In the genomic region with DNA sequence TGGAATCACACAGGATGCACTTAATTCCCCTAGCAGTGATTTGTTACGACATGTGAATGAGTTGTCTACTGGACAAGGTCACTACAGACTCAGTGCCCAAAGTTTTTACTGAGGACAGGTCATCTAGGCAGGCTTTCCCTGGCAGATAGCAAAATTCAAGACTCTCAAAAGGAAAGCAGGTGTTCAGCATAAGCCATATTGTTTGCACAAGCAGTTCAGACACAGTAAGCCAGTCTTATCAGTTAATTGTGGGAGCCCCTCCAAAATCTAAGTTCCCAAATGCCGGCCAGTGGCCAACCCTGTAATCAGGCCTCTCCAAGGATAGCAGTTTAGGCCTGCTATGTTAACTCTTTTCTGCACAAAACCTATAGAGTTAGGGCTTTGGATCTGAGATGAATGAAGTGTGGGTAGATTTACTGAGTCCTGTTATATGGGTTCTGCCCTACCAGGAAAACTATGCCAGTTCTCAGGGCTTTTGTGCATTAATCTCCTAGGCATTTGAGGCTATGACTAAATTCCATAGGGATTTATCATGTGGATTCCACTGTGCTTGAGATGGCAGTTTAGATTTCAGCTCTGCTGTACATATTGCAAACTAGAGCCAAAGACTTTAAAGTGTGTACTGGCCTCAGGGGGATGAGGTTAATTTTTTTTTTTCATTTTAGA, we compare ENCODE assay signal across 12 cellular contexts. TPM values are rescaled to one million over a fixed set of nuclear protein-coding genes. Genes with fewer than 3 reads are reported as not detected.
DNase-seq lines count a peak whose midpoint lies in the region; ATAC-seq and TF ChIP-seq lines count a peak whose summit lies in the region.
"Had no signal": no experiment of that assay in that cellular context is flagged by ENCODE, and none has a peak within 500 bp of the region (broad histone marks: within the 10 kb centered on the region; RNA-seq: fewer than 3 reads in every experiment).

No MANE protein-coding gene starts in this region.

- no peaks in the 10 kb centered on the region for H3K27me3 ChIP-seq in right atrium auricular region
- H3K27me3 ChIP-seq: transverse colon had no signal

- in situ Hi-C loops in astrocyte of the spinal cord (cut with HindIII; ENCODE audit: low sequenced_read_pairs), result no loop called here
- in situ Hi-C loops in G401 (cut with HindIII; ENCODE audit: low sequenced_read_pairs), result no loop called here

- H3K27ac ChIP-seq in right atrium auricular region, result peak overlapping the region; percentile 60 to 100
- H3K27ac ChIP-seq: C4-2B had no signal

- H3K9me3 ChIP-seq in right atrium auricular region, result no peaks in the 10 kb centered on the region
- H3K9me3 ChIP-seq: transverse colon had no signal

- TF ChIP-seq CTCF in astrocyte of the spinal cord (IDR thresholded peaks at IDR 0.05; ENCODE audit: low read depth, low read length) (no peak), right atrium auricular region (IDR thresholded peaks at IDR 0.05) (no peak)

- peaks cover 0 to 65% of the 10 kb centered on the region in 2 donors for H3K4me1 ChIP-seq in right atrium auricular region

- H3K36me3 ChIP-seq in right atrium auricular region, result peaks cover 15% of the 10 kb centered on the region
- H3K36me3 ChIP-seq: transverse colon had no signal

- ATAC-seq in GM21529 (IDR thresholded peaks at IDR 0.05; ENCODE audit: unreplicated experiment), result no peak

- no peak overlapping the region for H3K4me3 ChIP-seq in astrocyte of the spinal cord (ENCODE audit: low read depth, low read length)
- no peak overlapping the region for H3K4me3 ChIP-seq in right atrium auricular region
- H3K4me3 ChIP-seq: lung, transverse colon had no signal

- DNase-seq in 8988T, result peak; percentile 76
- DNase-seq in HT1080 (ENCODE audit: low read depth), result peak; percentile 92
- peak; percentile 87 for DNase-seq in astrocyte of the spinal cord (ENCODE audit: low read depth, low spot score)
- DNase-seq in right atrium auricular region (ENCODE audit: low spot score), result no peak
- no peak for DNase-seq in NCI-H1417 (lab: John Stamatoyannopoulos, UW)
- DNase-seq in NCI-H2029 treated with DMSO at 0.1 percent for 48 hours (lab: John Stamatoyannopoulos, UW), result no peak
- no peak for DNase-seq in G401 (ENCODE audit: low spot score)
- DNase-seq: RPMI8226, transverse colon had no signal

RNA-seq across cellular contexts. Expression of gene ARHGEF12, which starts 4.8 kb away (rescaled TPM):
- total RNA-seq in HT1080 (2014; rRNA removed; shearing (Covaris generic)), result 29.1 and 38.3 TPM in 2 replicates
- 18.9 and 27.0 TPM in 2 replicates for polyA plus RNA-seq in HT1080 (2015; cell fraction: cytosol; rRNA removed)
- 24.9 and 26.2 TPM in 2 replicates for polyA plus RNA-seq in HT1080 (2015; cell fraction: nucleus; rRNA removed)
- 10 to 100 TPM; 84.0 to 87.2 TPM for total RNA-seq in right atrium auricular region
- 27.5 TPM in 2 replicates for total RNA-seq in G401 (2014; rRNA removed; shearing (Covaris generic))

RNA-seq across cellular contexts. Expression of gene TLCD5, which starts 6.3 kb away (rescaled TPM):
- 7.7 and 8.6 TPM in 2 replicates for total RNA-seq in HT1080 (2014; rRNA removed; shearing (Covaris generic))
- 8.7 and 9.0 TPM in 2 replicates for polyA plus RNA-seq in HT1080 (2015; cell fraction: cytosol; rRNA removed)
- polyA plus RNA-seq in HT1080 (2015; cell fraction: nucleus; rRNA removed), result 24.6 and 24.8 TPM in 2 replicates
- total RNA-seq in right atrium auricular region, result 10 to 100 TPM; 11.3 to 18.7 TPM
- total RNA-seq in G401 (2014; rRNA removed; shearing (Covaris generic)), result 12.5 and 14.8 TPM in 2 replicates

Comparison
In these comparisons a context has a peak if more than half of its experiments do, and no peak if none do; other contexts are left out.
1. DNase-seq: peak in 8988T (single experiment), HT1080 (single experiment) and astrocyte of the spinal cord (single experiment); none in right atrium auricular region (single experiment), NCI-H1417 (0 of 3), NCI-H2029 treated with DMSO at 0.1 percent for 48 hours (single experiment) and G401 (single experiment).